In genomic region chr18:32576296-32576916, GRCh38 we compare ENCODE assay signal across 10 cellular contexts.
A peak's percentile ranks its signal among the peaks of the same experiment; 100 is the strongest.
DNase-seq lines count a peak whose midpoint lies in the region; ATAC-seq and TF ChIP-seq lines count a peak whose summit lies in the region.
"Had no signal": no experiment of that assay in that cellular context is flagged by ENCODE, and none has a peak within 500 bp of the region (broad histone marks: within the 10 kb centered on the region; RNA-seq: fewer than 3 reads in every experiment).

No MANE protein-coding gene starts in this region.

- peak; percentile 58 for DNase-seq in NCI-H748 (lab: John Stamatoyannopoulos, UW; ENCODE audit: unreplicated experiment)
- DNase-seq in endothelial cell (ENCODE audit: low spot score) = peak; percentile 64
- peak; percentile 10 for DNase-seq in occipital lobe (lab: John Stamatoyannopoulos, UW)
- no peak for DNase-seq in naive thymus-derived CD8-positive, alpha-beta T cell
- DNase-seq: NCI-H345, pancreas had no signal

- no peak overlapping the region for H3K27ac Mint-ChIP-seq in endothelial cell (ENCODE audit: unreplicated experiment)
- H3K27ac Mint-ChIP-seq in naive thymus-derived CD8-positive, alpha-beta T cell = no peak overlapping the region

- peaks cover 5% of the 10 kb centered on the region for H3K9me3 Mint-ChIP-seq in endothelial cell (ENCODE audit: unreplicated experiment)
- peaks cover 0 to 12% (median 4%) of the 10 kb centered on the region in 9 donors for H3K9me3 Mint-ChIP-seq in naive thymus-derived CD8-positive, alpha-beta T cell

- H3K36me3 Mint-ChIP-seq in endothelial cell (ENCODE audit: low read depth, unreplicated experiment) = peaks cover 4% of the 10 kb centered on the region
- H3K36me3 Mint-ChIP-seq in naive thymus-derived CD8-positive, alpha-beta T cell = peaks cover 0 to 4% (median 0%) of the 10 kb centered on the region in 3 donors

- H3K4me1 Mint-ChIP-seq in endothelial cell (ENCODE audit: unreplicated experiment) = peaks cover 12% of the 10 kb centered on the region
- H3K4me1 Mint-ChIP-seq in naive thymus-derived CD8-positive, alpha-beta T cell = no peaks in the 10 kb centered on the region

- ATAC-seq in HG03108 (IDR thresholded peaks at IDR 0.05; ENCODE audit: unreplicated experiment) (no peak), HG03521 (IDR thresholded peaks at IDR 0.05; ENCODE audit: unreplicated experiment) (no peak), HG03159 (IDR thresholded peaks at IDR 0.05; ENCODE audit: unreplicated experiment) (no peak)
- no peak for ATAC-seq in naive thymus-derived CD8-positive, alpha-beta T cell

- peaks cover 2% of the 10 kb centered on the region for H3K27me3 Mint-ChIP-seq in endothelial cell (ENCODE audit: unreplicated experiment)
- peaks cover 15 to 39% (median 21%) of the 10 kb centered on the region in 5 donors for H3K27me3 Mint-ChIP-seq in naive thymus-derived CD8-positive, alpha-beta T cell

- POLR2A ChIA-PET in naive thymus-derived CD8-positive, alpha-beta T cell (lab: Charles Lee) = no interaction called here

- TF ChIP-seq CTCF in GM12875 (IDR thresholded peaks at IDR 0.05; ENCODE audit: borderline replicate concordance, insufficient read depth, low read depth, low read length) (0 out of 2 replicates have a peak, but pooled peaks have one; percentile 20), endothelial cell (IDR thresholded peaks at IDR 0.05; ENCODE audit: unreplicated experiment) (no peak)

- H3K4me3 Mint-ChIP-seq in endothelial cell (ENCODE audit: unreplicated experiment) = no peak overlapping the region
- no peak overlapping the region for H3K4me3 Mint-ChIP-seq in naive thymus-derived CD8-positive, alpha-beta T cell

- H3K4me3 ChIP-seq in GM12875 (ENCODE audit: low read depth, low read length) = no peak overlapping the region
- H3K4me3 ChIP-seq: pancreas had no signal

Comparison
In these comparisons a context has a peak if more than half of its experiments do, and no peak if none do; other contexts are left out.
1. DNase-seq: peak in NCI-H748 (single experiment), endothelial cell (single experiment) and occipital lobe (single experiment); none in naive thymus-derived CD8-positive, alpha-beta T cell (0 of 10).